ENCODE assay signal across 8 cellular contexts in the genomic region with DNA sequence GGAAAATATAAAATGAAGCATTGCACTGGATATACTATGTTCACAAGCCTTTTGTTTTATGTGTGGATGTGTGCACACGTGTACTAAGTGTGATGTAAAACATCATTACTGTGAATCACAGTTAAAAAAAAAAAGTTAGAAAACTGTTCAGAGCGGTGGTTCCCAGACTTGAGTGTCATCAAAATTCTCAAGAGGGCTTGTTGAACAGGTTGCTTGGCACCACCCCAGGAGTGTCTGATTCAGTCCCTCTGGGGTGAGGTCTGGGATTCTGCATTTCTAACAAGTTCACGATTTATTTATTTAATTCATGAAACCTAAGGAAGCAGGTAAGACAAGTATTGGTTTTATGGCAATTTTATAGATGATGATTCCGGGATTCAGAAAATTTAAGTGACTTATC. TPM values are rescaled to one million over a fixed set of nuclear protein-coding genes. Genes with fewer than 3 reads are reported as not detected.
A peak's percentile ranks its signal among the peaks of the same experiment; 100 is the strongest.
DNase-seq lines count a peak whose midpoint lies in the region; ATAC-seq and TF ChIP-seq lines count a peak whose summit lies in the region.

No MANE protein-coding gene starts in this region.

- DNase-seq in stimulated activated CD4-positive, alpha-beta T cell treated with anti-CD3 and anti-CD28 coated beads, Interleukin-1b, Interleukin-23, amount 100 ng/mL, for 48 hours: peak; percentile 24
- no peak for DNase-seq in stimulated activated CD4-positive, alpha-beta T cell treated with anti-CD3 and anti-CD28 coated beads, Interleukin-12 subunit alpha, Interleukin-12 subunit beta, amount 100 ng/mL, for 4 hours
- DNase-seq in esophagus squamous epithelium (lab: John Stamatoyannopoulos, UW) (no peak), upper lobe of right lung (no peak), DMS114 treated with DMSO at 0.1 percent for 48 hours (lab: John Stamatoyannopoulos, UW; ENCODE audit: unreplicated experiment) (no peak), medulla oblongata (ENCODE audit: extremely low spot score) (no peak), C1 segment of cervical spinal cord (lab: John Stamatoyannopoulos, UW) (no peak)

- H3K4me1 ChIP-seq in OCI-LY3 (ENCODE audit: low read length) (peaks cover 6% of the 10 kb centered on the region; the same call in 1 of the 2 replicates), esophagus squamous epithelium (peaks cover 3 to 63% (median 11%) of the 10 kb centered on the region in 3 donors), upper lobe of right lung (peaks cover 6% of the 10 kb centered on the region)

- H3K4me2 ChIP-seq in OCI-LY3 (ENCODE audit: low read length): peak overlapping the region; percentile 67

- peaks cover 37% of the 10 kb centered on the region for H3K79me2 ChIP-seq in OCI-LY3 (ENCODE audit: low read length)

- whole genome bisulfite sequencing in esophagus squamous epithelium, 2 donors: 28 to 31% methylated on average over 4 of the region's 4 CpGs

- 0 out of 2 replicates have a peak overlapping the region, but pooled peaks have one; percentile 6 for H3K9ac ChIP-seq in OCI-LY3 (ENCODE audit: low read length)

- TF ChIP-seq CTCF in OCI-LY3 (IDR thresholded peaks at IDR 0.05; ENCODE audit: low read depth, low read length): no peak
- no peak for TF ChIP-seq CTCF in esophagus squamous epithelium (IDR thresholded peaks at IDR 0.05)
- no peak for TF ChIP-seq CTCF in upper lobe of right lung (IDR thresholded peaks at IDR 0.05)

- intact Hi-C loops in esophagus squamous epithelium (cut with DNase I): no loop called here
- intact Hi-C loops in upper lobe of right lung (cut with DNase I): no loop called here

- H3K36me3 ChIP-seq in OCI-LY3 (replicated peaks; ENCODE audit: low read depth, low read length) (no peaks in the 10 kb centered on the region), esophagus squamous epithelium (peaks cover 0 to 13% (median 0%) of the 10 kb centered on the region in 3 donors), upper lobe of right lung (no peaks in the 10 kb centered on the region)

- peak; percentile 3 for ATAC-seq in upper lobe of right lung

- H4K20me1 ChIP-seq in OCI-LY3 (ENCODE audit: insufficient read depth, low read length): peaks cover 4% of the 10 kb centered on the region; the same call in 1 of the 2 replicates

- H3K27ac ChIP-seq in OCI-LY3 (ENCODE audit: low read length) (no peak overlapping the region), esophagus squamous epithelium (peak overlapping the region; percentile 55 to 96 (median 92)), upper lobe of right lung (no peak overlapping the region)

- H3K9me3 ChIP-seq in OCI-LY3 (ENCODE audit: insufficient read depth, low read length) (no peaks in the 10 kb centered on the region), esophagus squamous epithelium (no peaks in the 10 kb centered on the region), upper lobe of right lung (no peaks in the 10 kb centered on the region)

- H2AFZ ChIP-seq in OCI-LY3 (ENCODE audit: low read depth, low read length): no peak overlapping the region

- H3K27me3 ChIP-seq in OCI-LY3 (ENCODE audit: low read depth, low read length) (no peaks in the 10 kb centered on the region), esophagus squamous epithelium (no peaks in the 10 kb centered on the region), upper lobe of right lung (no peaks in the 10 kb centered on the region)

- no peak for TF ChIP-seq POLR2A in esophagus squamous epithelium (IDR thresholded peaks at IDR 0.05)

- H3K4me3 ChIP-seq in OCI-LY3 (ENCODE audit: low read length): peak overlapping the region; percentile 91
- peak overlapping the region in 3 of 4 donors; percentile 71 to 96 (median 89) for H3K4me3 ChIP-seq in esophagus squamous epithelium
- H3K4me3 ChIP-seq in upper lobe of right lung: no peak overlapping the region

RNA-seq across cellular contexts. Expression of a gene that starts 1.8 kb away (rescaled TPM):
- total RNA-seq in esophagus squamous epithelium (10 to 100 TPM in 3 of 4 donors, 1 to 10 TPM in 1; 4.8 to 34.6 (median 18.1) TPM), upper lobe of right lung (1.7 TPM)

Comparison
In these comparisons a context has a peak if more than half of its experiments do, and no peak if none do; other contexts are left out.
1. H3K27ac ChIP-seq: peak in esophagus squamous epithelium (4 of 4); none in OCI-LY3 (single experiment) and upper lobe of right lung (single experiment).